In the genomic region with DNA sequence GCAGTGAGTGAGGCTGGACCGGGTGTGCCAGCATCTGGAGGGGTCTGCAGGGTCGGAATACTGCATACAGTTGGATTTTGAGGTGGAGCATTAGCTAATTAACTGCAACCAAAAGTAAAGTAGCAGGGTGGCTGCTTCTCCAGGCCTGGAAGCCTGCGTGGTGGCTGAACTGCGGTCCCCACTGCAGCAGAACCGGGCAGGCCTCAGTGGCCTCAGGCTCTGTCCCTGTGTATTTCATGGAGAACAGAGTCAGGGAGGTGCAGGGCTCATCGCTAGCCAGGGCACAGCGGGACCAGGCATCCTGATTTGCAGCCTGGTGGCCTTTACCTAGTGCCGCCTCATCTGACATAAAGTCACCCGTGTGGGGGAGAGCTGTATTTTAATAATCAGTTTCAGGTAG, we compare ENCODE assay signal across 20 cellular contexts.
"Had no signal": no experiment of that assay in that cellular context is flagged by ENCODE, and none has a peak within 500 bp of the region (broad histone marks: within the 10 kb centered on the region; RNA-seq: fewer than 3 reads in every experiment).

No MANE protein-coding gene starts in this region.

- H3K27me3 ChIP-seq: foreskin keratinocyte, sigmoid colon, upper lobe of right lung had no signal

- H3K9me3 Mint-ChIP-seq: stimulated activated naive B cell treated with anti-CD40 and anti-IgM and Interleukin-4, amounts not matched to agents 10 μg/mL and 1 μg/mL and 100 μg/mL, for 72 hours; T-cell had no signal

- H3K4me2 ChIP-seq: smooth muscle cell had no signal

- H3K27ac ChIP-seq: foreskin keratinocyte, sigmoid colon had no signal

- H3K27me3 Mint-ChIP-seq: memory B cell; stimulated activated naive B cell treated with anti-CD40 and anti-IgM and Interleukin-4, amounts not matched to agents 10 μg/mL and 1 μg/mL and 100 μg/mL, for 72 hours; T-cell had no signal

- H3K27ac Mint-ChIP-seq: stimulated activated naive B cell treated with anti-CD40 and anti-IgM and Interleukin-4, amounts not matched to agents 10 μg/mL and 1 μg/mL and 100 μg/mL, for 72 hours had no signal

- H3K9me3 ChIP-seq: sigmoid colon, upper lobe of right lung had no signal

- H3K4me3 Mint-ChIP-seq: brain; memory B cell; nephron progenitor cell; stimulated activated naive B cell treated with anti-CD40 and anti-IgM and Interleukin-4, amounts not matched to agents 10 μg/mL and 1 μg/mL and 100 μg/mL, for 72 hours had no signal

- DNase-seq: activated CD4-positive, alpha-beta T cell treated with anti-CD3 and anti-CD28 coated beads for 48 hours; activated CD8-positive, alpha-beta memory T cell treated with anti-CD3 and anti-CD28 coated beads, Interleukin-2, amount 50 U/mL, for 48 hours; activated naive CD4-positive, alpha-beta T cell treated with Interleukin-2 at 50 U/mL for 16 hours; aorta; dermis blood vessel endothelial cell; effector CD8-positive, alpha-beta T cell; foreskin keratinocyte; left colon; nephron progenitor cell; occipital lobe; sigmoid colon; stimulated activated CD4-positive, alpha-beta T cell treated with anti-CD3 and anti-CD28 coated beads, Interleukin-15, amount 100 ng/mL, for 24 hours; stimulated activated naive B cell treated with anti-CD40 and anti-IgM and Interleukin-4, amounts not matched to agents 10 μg/mL and 1 μg/mL and 100 μg/mL, for 72 hours; T-cell; T-helper 9 cell; upper lobe of right lung had no signal

- H3K4me3 ChIP-seq: sigmoid colon, smooth muscle cell, upper lobe of right lung had no signal

- H3K36me3 ChIP-seq: sigmoid colon, upper lobe of right lung had no signal

- ATAC-seq: foreskin keratinocyte; left colon; SK-N-SH treated with all-trans-retinoic acid at 6 μM for 48 hours; stimulated activated naive B cell treated with anti-CD40 and anti-IgM and Interleukin-4, amounts not matched to agents 10 μg/mL and 1 μg/mL and 100 μg/mL, for 72 hours; T-cell; upper lobe of right lung had no signal
